In genomic region chr10:49412571-49412970, GRCh38 we compare ENCODE assay signal across 11 cellular contexts. TPM values are rescaled to one million over a fixed set of nuclear protein-coding genes. Genes with fewer than 3 reads are reported as not detected.
"Had no signal": no experiment of that assay in that cellular context is flagged by ENCODE, and none has a peak within 500 bp of the region (broad histone marks: within the 10 kb centered on the region; RNA-seq: fewer than 3 reads in every experiment).

No MANE protein-coding gene starts in this region.

- H3K4me1 ChIP-seq: HAP-1 had no signal

- H3K27ac ChIP-seq: GM23248 had no signal

- ATAC-seq: GM23338, HCT116 had no signal

- H2AFZ ChIP-seq: GM23248, GM23338 had no signal

- H3K4me3 ChIP-seq: GM23248, GM23338, HAP-1 had no signal

- DNase-seq: GM23248, GOT3, H7, H9, HCEC 1CT, HFFc6 had no signal

- H3K4me2 ChIP-seq: GM23338 had no signal

- H3K36me3 ChIP-seq: HAP-1 had no signal

- H3K9me3 ChIP-seq: HAP-1 had no signal

- H3K9ac ChIP-seq: GM23248 had no signal

RNA-seq across cellular contexts. Expression of gene DRGX, which starts 16.7 kb away (rescaled TPM):
- total RNA-seq: GM23248, GM23338, H1, H4, H7, H9 had no signal
- polyA plus RNA-seq: GM23338, H1 had no signal
